Comparison of ENCODE assay signal across 25 cellular contexts in genomic region chr10:112275512-112276245, GRCh38. TPM values are rescaled to one million over a fixed set of nuclear protein-coding genes. Genes with fewer than 3 reads are reported as not detected.
"Had no signal": no experiment of that assay in that cellular context is flagged by ENCODE, and none has a peak within 500 bp of the region (broad histone marks: within the 10 kb centered on the region; RNA-seq: fewer than 3 reads in every experiment).

No MANE protein-coding gene starts in this region.

- H3K27ac Mint-ChIP-seq: activated naive CD8-positive, alpha-beta T cell treated with anti-CD3 and anti-CD28 coated beads for 36 hours; activated T-cell treated with anti-CD3 and anti-CD28 coated beads, Interleukin-2, amount 50 U/mL, for 72 hours; nephron; stimulated activated naive B cell treated with anti-CD40 and anti-IgM and Interleukin-4, amounts not matched to agents 10 μg/mL and 1 μg/mL and 100 μg/mL, for 72 hours had no signal

- H3K4me3 ChIP-seq: coronary artery, thyroid gland, uterus had no signal

- H3K4me1 Mint-ChIP-seq: activated naive CD8-positive, alpha-beta T cell treated with anti-CD3 and anti-CD28 coated beads for 36 hours had no signal

- H3K27ac ChIP-seq: coronary artery, thyroid gland, uterus had no signal

- ATAC-seq: activated CD4-positive, CD25-positive, alpha-beta regulatory T cell treated with anti-CD3 and anti-CD28 coated beads, Interleukin-2, amount 50 U/mL, for 24 hours; activated T-cell treated with anti-CD3 and anti-CD28 coated beads, Interleukin-2, amount 50 U/mL, for 72 hours; left colon; stimulated activated naive B cell treated with anti-CD40 and anti-IgM and Interleukin-4, amounts not matched to agents 10 μg/mL and 1 μg/mL and 100 μg/mL, for 72 hours had no signal

- H3K9me3 Mint-ChIP-seq: activated naive CD8-positive, alpha-beta T cell treated with anti-CD3 and anti-CD28 coated beads for 36 hours; activated T-cell treated with anti-CD3 and anti-CD28 coated beads, Interleukin-2, amount 50 U/mL, for 72 hours; nephron; stimulated activated naive B cell treated with anti-CD40 and anti-IgM and Interleukin-4, amounts not matched to agents 10 μg/mL and 1 μg/mL and 100 μg/mL, for 72 hours had no signal

- H3K36me3 ChIP-seq: thyroid gland, uterus had no signal

- H3K4me3 Mint-ChIP-seq: activated naive CD8-positive, alpha-beta T cell treated with anti-CD3 and anti-CD28 coated beads for 36 hours; activated T-cell treated with anti-CD3 and anti-CD28 coated beads, Interleukin-2, amount 50 U/mL, for 72 hours; nephron; stimulated activated naive B cell treated with anti-CD40 and anti-IgM and Interleukin-4, amounts not matched to agents 10 μg/mL and 1 μg/mL and 100 μg/mL, for 72 hours had no signal

- DNase-seq: activated CD8-positive, alpha-beta memory T cell treated with anti-CD3 and anti-CD28 coated beads for 24 hours; activated CD8-positive, alpha-beta memory T cell treated with anti-CD3 and anti-CD28 coated beads, Interleukin-2, amount 50 U/mL, for 48 hours; activated effector memory CD4-positive, alpha-beta T cell treated with anti-CD3 and anti-CD28 coated beads, Interleukin-2, amount 50 U/mL, for 16 hours; activated naive CD8-positive, alpha-beta T cell treated with anti-CD3 and anti-CD28 coated beads for 36 hours; activated T-cell treated with anti-CD3 and anti-CD28 coated beads, Interleukin-2, amount 50 U/mL, for 72 hours; amygdala; central memory CD4-positive, alpha-beta T cell; erythroblast; foreskin melanocyte; glutamatergic neuron; hypothalamus; islet precursor cell; left colon; mammary epithelial cell; midbrain; stimulated activated naive B cell treated with anti-CD40 and anti-IgM and Interleukin-4, amounts not matched to agents 10 μg/mL and 1 μg/mL and 100 μg/mL, for 72 hours; T-helper 1 cell; T-helper 9 cell; thyroid gland; uterus had no signal

- H3K4me1 ChIP-seq: uterus had no signal

- H3K9me3 ChIP-seq: thyroid gland, uterus had no signal

- H3K27me3 ChIP-seq: thyroid gland, uterus had no signal

- H3K36me3 Mint-ChIP-seq: activated naive CD8-positive, alpha-beta T cell treated with anti-CD3 and anti-CD28 coated beads for 36 hours; stimulated activated naive B cell treated with anti-CD40 and anti-IgM and Interleukin-4, amounts not matched to agents 10 μg/mL and 1 μg/mL and 100 μg/mL, for 72 hours had no signal

RNA-seq across cellular contexts. Expression of gene TECTB, which starts 7.5 kb away (rescaled TPM):
- total RNA-seq: activated naive CD8-positive, alpha-beta T cell treated with anti-CD3 and anti-CD28 coated beads for 36 hours; activated T-cell treated with anti-CD3 and anti-CD28 coated beads, Interleukin-2, amount 50 U/mL, for 72 hours; left colon; mammary epithelial cell; renal cortical epithelial cell; subcutaneous adipose tissue; uterus had no signal
- polyA plus RNA-seq: mammary epithelial cell had no signal
